In the genomic region with DNA sequence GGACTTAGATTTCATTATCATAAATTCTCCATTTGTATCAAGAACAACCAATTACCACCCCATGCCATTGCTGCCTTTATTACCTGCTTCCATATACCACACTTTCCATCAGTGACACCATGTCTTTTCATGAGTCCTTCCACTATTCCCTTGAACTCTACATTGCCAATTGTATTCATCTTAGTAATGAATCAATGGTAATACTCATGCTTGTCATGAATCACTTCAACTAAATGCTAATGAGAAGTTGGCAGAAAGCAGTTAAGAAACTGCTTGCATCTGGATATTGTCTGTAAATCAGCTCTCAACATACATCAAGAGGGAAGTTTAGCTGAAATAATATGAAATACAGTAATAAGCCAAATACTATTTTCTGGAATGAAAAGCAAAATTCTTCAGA, we compare ENCODE assay signal across 26 cellular contexts.
"Had no signal": no experiment of that assay in that cellular context is flagged by ENCODE, and none has a peak within 500 bp of the region (broad histone marks: within the 10 kb centered on the region; RNA-seq: fewer than 3 reads in every experiment).

No MANE protein-coding gene starts in this region.

- H3K27me3 ChIP-seq: adrenal gland, body of pancreas had no signal

- DNase-seq: activated CD4-positive, alpha-beta memory T cell treated with anti-CD3 and anti-CD28 coated beads for 36 hours; activated CD4-positive, alpha-beta T cell treated with anti-CD3 and anti-CD28 coated beads, Interleukin-2, amount 10 ng/mL, durations not matched to agents 7 days and 5 days; activated CD4-positive, CD25-positive, alpha-beta regulatory T cell; activated gamma-delta T cell treated with Interleukin-2 at 50 U/mL for 16 hours; activated naive CD4-positive, alpha-beta T cell treated with anti-CD3 and anti-CD28 coated beads, Interleukin-2, amount 50 U/mL, for 16 hours; activated naive CD8-positive, alpha-beta T cell treated with anti-CD3 and anti-CD28 coated beads, Interleukin-2, amount 10 ng/mL, durations not matched to agents 7 days and 5 days; activated T-cell treated with anti-CD3 and anti-CD28 coated beads for 4 hours; activated T-cell treated with anti-CD3 and anti-CD28 coated beads, Interleukin-2, amount 50 U/mL, for 48 hours; adrenal gland; aorta; body of pancreas; Karpas-422; NCI-H1048; NCI-H146; NCI-H187 treated with DMSO at 0.1 percent for 48 hours; NCI-H2081 treated with DMSO at 0.1 percent for 48 hours; NCI-H446; NCI-H524; PC-3; SHP77 treated with DMSO at 0.1 percent for 48 hours; T-helper 9 cell had no signal

- H3K27me3 Mint-ChIP-seq: activated CD4-positive, alpha-beta memory T cell treated with anti-CD3 and anti-CD28 coated beads for 36 hours; activated CD4-positive, alpha-beta T cell treated with anti-CD3 and anti-CD28 coated beads, Interleukin-2, amount 10 ng/mL, durations not matched to agents 7 days and 5 days; central memory CD8-positive, alpha-beta T cell had no signal

- H3K36me3 Mint-ChIP-seq: activated CD4-positive, alpha-beta memory T cell treated with anti-CD3 and anti-CD28 coated beads for 36 hours had no signal

- H3K27ac ChIP-seq: adrenal gland, body of pancreas, VCaP had no signal

- H3K4me3 ChIP-seq: adrenal gland, body of pancreas, K562 had no signal

- H3K36me3 ChIP-seq: adrenal gland had no signal

- H3K9me3 ChIP-seq: body of pancreas had no signal

- H3K4me1 Mint-ChIP-seq: activated CD4-positive, alpha-beta T cell treated with anti-CD3 and anti-CD28 coated beads, Interleukin-2, amount 10 ng/mL, durations not matched to agents 7 days and 5 days; activated naive CD8-positive, alpha-beta T cell treated with anti-CD3 and anti-CD28 coated beads, Interleukin-2, amount 10 ng/mL, durations not matched to agents 7 days and 5 days; central memory CD8-positive, alpha-beta T cell had no signal

- H3K27ac Mint-ChIP-seq: activated CD4-positive, alpha-beta memory T cell treated with anti-CD3 and anti-CD28 coated beads for 36 hours; activated CD4-positive, alpha-beta T cell treated with anti-CD3 and anti-CD28 coated beads, Interleukin-2, amount 10 ng/mL, durations not matched to agents 7 days and 5 days; activated naive CD8-positive, alpha-beta T cell treated with anti-CD3 and anti-CD28 coated beads, Interleukin-2, amount 10 ng/mL, durations not matched to agents 7 days and 5 days; activated T-helper 2 cell treated with anti-CD3 and anti-CD28 coated beads, Interferon-gamma antibody, Interleukin-2, Interleukin-4, amounts not matched to agents 10 μg/mL and 5 μg/mL and 100 μg/mL, durations not matched to agents 14 hours and 24 hours and 36 hours; T-helper 1 cell treated with Interleukin-12 subunit alpha and Interleukin-12 subunit beta and Interleukin-4 antibody, amounts not matched to agents 30 μg/mL and 1 μg/mL, for 36 hours had no signal

- H3K9me3 Mint-ChIP-seq: activated CD4-positive, alpha-beta memory T cell treated with anti-CD3 and anti-CD28 coated beads for 36 hours; activated CD4-positive, alpha-beta T cell treated with anti-CD3 and anti-CD28 coated beads, Interleukin-2, amount 10 ng/mL, durations not matched to agents 7 days and 5 days; activated naive CD8-positive, alpha-beta T cell treated with anti-CD3 and anti-CD28 coated beads, Interleukin-2, amount 10 ng/mL, durations not matched to agents 7 days and 5 days; activated T-helper 2 cell treated with anti-CD3 and anti-CD28 coated beads, Interferon-gamma antibody, Interleukin-2, Interleukin-4, amounts not matched to agents 10 μg/mL and 5 μg/mL and 100 μg/mL, durations not matched to agents 14 hours and 24 hours and 36 hours; central memory CD8-positive, alpha-beta T cell; T-helper 1 cell treated with Interleukin-12 subunit alpha and Interleukin-12 subunit beta and Interleukin-4 antibody, amounts not matched to agents 30 μg/mL and 1 μg/mL, for 36 hours had no signal

- H3K4me3 Mint-ChIP-seq: activated CD4-positive, alpha-beta memory T cell treated with anti-CD3 and anti-CD28 coated beads for 36 hours; activated CD4-positive, alpha-beta T cell treated with anti-CD3 and anti-CD28 coated beads, Interleukin-2, amount 10 ng/mL, durations not matched to agents 7 days and 5 days; activated naive CD8-positive, alpha-beta T cell treated with anti-CD3 and anti-CD28 coated beads, Interleukin-2, amount 10 ng/mL, durations not matched to agents 7 days and 5 days; central memory CD8-positive, alpha-beta T cell; T-helper 1 cell treated with Interleukin-12 subunit alpha and Interleukin-12 subunit beta and Interleukin-4 antibody, amounts not matched to agents 30 μg/mL and 1 μg/mL, for 36 hours had no signal
